In genomic region chr19:57477191-57478008, GRCh38 we compare ENCODE assay signal across 1 cellular context.
A peak's percentile ranks its signal among the peaks of the same experiment; 100 is the strongest.
TF ChIP-seq lines count a peak whose summit lies in the region.

Gene ZNF772 (minus strand): TSS chr19:57477566. CDS start chr19:57477309, 257 bp downstream.

TF ChIP-seq in HepG2, 621 proteins besides CTCF, POLR2A, EP300 and RAD21 (continued from another document and continues in another):
- TF ChIP-seq ZMAT5 (CRISPR knock-in tag; IDR thresholded peaks at IDR 0.05; ENCODE audit: borderline replicate concordance, low read depth), result no peak
- no peak for TF ChIP-seq CERS6 (CRISPR knock-in tag; IDR thresholded peaks at IDR 0.05)
- no peak for TF ChIP-seq LCORL (IDR thresholded peaks at IDR 0.05)
- no peak for TF ChIP-seq LCORL (CRISPR knock-in tag; IDR thresholded peaks at IDR 0.05)
- no peak for TF ChIP-seq IRX3 (CRISPR knock-in tag; IDR thresholded peaks at IDR 0.05; ENCODE audit: borderline replicate concordance, low read depth)
- TF ChIP-seq KMT2A (CRISPR knock-in tag; IDR thresholded peaks at IDR 0.05), result peak; percentile 74; the same call in 1 of the 2 replicates
- no peak for TF ChIP-seq ATF4 (CRISPR knock-in tag; IDR thresholded peaks at IDR 0.05)
- TF ChIP-seq RXRB (CRISPR knock-in tag; IDR thresholded peaks at IDR 0.05; ENCODE audit: borderline replicate concordance), result peak; percentile 49; the same call in 1 of the 2 replicates
- no peak for TF ChIP-seq ZNF3 (CRISPR knock-in tag; IDR thresholded peaks at IDR 0.05)
- peak; percentile 99 for TF ChIP-seq THAP11 (CRISPR knock-in tag; IDR thresholded peaks at IDR 0.05)
- TF ChIP-seq REPIN1 (CRISPR knock-in tag; IDR thresholded peaks at IDR 0.05; ENCODE audit: borderline replicate concordance, low read depth), result no peak
- TF ChIP-seq PAX8 (CRISPR knock-in tag; IDR thresholded peaks at IDR 0.05; ENCODE audit: borderline replicate concordance), result no peak
- no peak for TF ChIP-seq NFIC (IDR thresholded peaks at IDR 0.05; ENCODE audit: low read length)
- TF ChIP-seq SNAPC5 (CRISPR knock-in tag; IDR thresholded peaks at IDR 0.05; ENCODE audit: borderline replicate concordance), result no peak
- no peak for TF ChIP-seq ZKSCAN5 (CRISPR knock-in tag; IDR thresholded peaks at IDR 0.05)
- TF ChIP-seq ZFP82 (CRISPR knock-in tag; IDR thresholded peaks at IDR 0.05; ENCODE audit: borderline replicate concordance), result no peak
- TF ChIP-seq NR2F2 (IDR thresholded peaks at IDR 0.05; ENCODE audit: borderline replicate concordance, low read depth), result no peak
- TF ChIP-seq ZNF432 (CRISPR knock-in tag; IDR thresholded peaks at IDR 0.05; ENCODE audit: borderline replicate concordance), result no peak
- no peak for TF ChIP-seq E2F5 (CRISPR knock-in tag; conservative IDR thresholded peaks at IDR 0.05)
- TF ChIP-seq FOXC1 (CRISPR knock-in tag; IDR thresholded peaks at IDR 0.05; ENCODE audit: borderline replicate concordance), result no peak
- TF ChIP-seq CHD2 (IDR thresholded peaks at IDR 0.05; ENCODE audit: low read depth, low read length), result no peak
- no peak for TF ChIP-seq DBP (CRISPR knock-in tag; IDR thresholded peaks at IDR 0.05; ENCODE audit: not compliant biosample characterization)
- 0 out of 2 replicates have a peak, but pooled peaks have one; percentile 17 for TF ChIP-seq ZFP37 (CRISPR knock-in tag; IDR thresholded peaks at IDR 0.05; ENCODE audit: borderline replicate concordance)
- peak; percentile 85 for TF ChIP-seq ATF7 (IDR thresholded peaks at IDR 0.05)
- TF ChIP-seq ATF7 (CRISPR knock-in tag; IDR thresholded peaks at IDR 0.05), result peak; percentile 31; the same call in 1 of the 2 replicates
- peak; percentile 77 for TF ChIP-seq ZGPAT (CRISPR knock-in tag; IDR thresholded peaks at IDR 0.05)
- no peak for TF ChIP-seq ZNF678 (CRISPR knock-in tag; IDR thresholded peaks at IDR 0.05)
- TF ChIP-seq ZNF138 (CRISPR knock-in tag; IDR thresholded peaks at IDR 0.05; ENCODE audit: low read depth), result no peak
- TF ChIP-seq ZNF800 (CRISPR knock-in tag; IDR thresholded peaks at IDR 0.05), result no peak
- peak; percentile 41; the same call in 1 of the 2 replicates for TF ChIP-seq ZFP41 (CRISPR knock-in tag; IDR thresholded peaks at IDR 0.05; ENCODE audit: borderline replicate concordance)
- no peak for TF ChIP-seq ZNF234 (CRISPR knock-in tag; conservative IDR thresholded peaks at IDR 0.05)
- no peak for TF ChIP-seq AKAP8 (CRISPR knock-in tag; IDR thresholded peaks at IDR 0.05)
- TF ChIP-seq KLF12 (CRISPR knock-in tag; IDR thresholded peaks at IDR 0.05; ENCODE audit: borderline replicate concordance), result peak; percentile 74; the same call in 1 of the 2 replicates
- no peak for TF ChIP-seq ZFYVE20 (CRISPR knock-in tag; IDR thresholded peaks at IDR 0.05; ENCODE audit: borderline replicate concordance, low read depth)
- TF ChIP-seq ARNT2 (CRISPR knock-in tag; IDR thresholded peaks at IDR 0.05; ENCODE audit: low read depth), result 0 out of 2 replicates have a peak, but pooled peaks have one; percentile 23
- peak; percentile 96 for TF ChIP-seq NFYC (CRISPR knock-in tag; IDR thresholded peaks at IDR 0.05)
- TF ChIP-seq ZUFSP (CRISPR knock-in tag; IDR thresholded peaks at IDR 0.05; ENCODE audit: borderline replicate concordance), result no peak
- no peak for TF ChIP-seq ZNF260 (CRISPR knock-in tag; IDR thresholded peaks at IDR 0.05; ENCODE audit: borderline replicate concordance, low read depth)
- TF ChIP-seq ZNF121 (CRISPR knock-in tag; IDR thresholded peaks at IDR 0.05), result no peak
- 0 out of 2 replicates have a peak, but pooled peaks have one; percentile 28 for TF ChIP-seq CBFB (CRISPR knock-in tag; IDR thresholded peaks at IDR 0.05)
- TF ChIP-seq PHF5A (CRISPR knock-in tag; IDR thresholded peaks at IDR 0.05; ENCODE audit: low read depth, unreplicated experiment), result no peak
- no peak for TF ChIP-seq KLF11 (CRISPR knock-in tag; IDR thresholded peaks at IDR 0.05)
- TF ChIP-seq ZNF772 (CRISPR knock-in tag; IDR thresholded peaks at IDR 0.05), result no peak
- TF ChIP-seq CREM (IDR thresholded peaks at IDR 0.05), result peak; percentile 94
- no peak for TF ChIP-seq CREM (CRISPR knock-in tag; IDR thresholded peaks at IDR 0.05)
- TF ChIP-seq RARG (CRISPR knock-in tag; IDR thresholded peaks at IDR 0.05; ENCODE audit: low read depth), result no peak
- TF ChIP-seq MAFK (conservative IDR thresholded peaks at IDR 0.05 in 1 of 2, IDR thresholded peaks at IDR 0.05 in 1 of 2; ENCODE audit: low read length in 2 of 2), result no peak
- no peak for TF ChIP-seq ZNF761 (CRISPR knock-in tag; conservative IDR thresholded peaks at IDR 0.05)
- TF ChIP-seq CCAR2 (optimal IDR thresholded peaks at IDR 0.05; ENCODE audit: low read depth, low read length), result no peak
- TF ChIP-seq ZNF563 (CRISPR knock-in tag; IDR thresholded peaks at IDR 0.05), result no peak
- no peak for TF ChIP-seq MTERF4 (CRISPR knock-in tag; IDR thresholded peaks at IDR 0.05)
- TF ChIP-seq ZSCAN5A (CRISPR knock-in tag; IDR thresholded peaks at IDR 0.05; ENCODE audit: borderline replicate concordance), result no peak; the same call in 1 of the 2 replicates
- peak; percentile 70 for TF ChIP-seq UBTF (CRISPR knock-in tag; IDR thresholded peaks at IDR 0.05)
- TF ChIP-seq NR3C1 (CRISPR knock-in tag; IDR thresholded peaks at IDR 0.05), result no peak
- no peak for TF ChIP-seq ARID2 (CRISPR knock-in tag; IDR thresholded peaks at IDR 0.05; ENCODE audit: borderline replicate concordance)
- no peak for TF ChIP-seq ZNF24 (IDR thresholded peaks at IDR 0.05)
- peak; percentile 80; the same call in 1 of the 2 replicates for TF ChIP-seq SIN3A (IDR thresholded peaks at IDR 0.05; ENCODE audit: borderline replicate concordance, low read depth, low read length)
- TF ChIP-seq YEATS2 (CRISPR knock-in tag; IDR thresholded peaks at IDR 0.05; ENCODE audit: borderline replicate concordance), result peak; percentile 78; the same call in 1 of the 2 replicates
- TF ChIP-seq SNRNP70 (IDR thresholded peaks at IDR 0.05; ENCODE audit: low read depth, low read length), result no peak
- TF ChIP-seq MBD4 (IDR thresholded peaks at IDR 0.05; ENCODE audit: borderline replicate concordance, low read length), result no peak
- peak; percentile 8; the same call in 1 of the 2 replicates for TF ChIP-seq CBX5 (CRISPR knock-in tag; IDR thresholded peaks at IDR 0.05; ENCODE audit: borderline replicate concordance)
- no peak for TF ChIP-seq PHF21A (CRISPR knock-in tag; IDR thresholded peaks at IDR 0.05)
- TF ChIP-seq TOE1 (CRISPR knock-in tag; IDR thresholded peaks at IDR 0.05), result no peak
